25 cellular contexts compared by ENCODE assay signal in the genomic region with DNA sequence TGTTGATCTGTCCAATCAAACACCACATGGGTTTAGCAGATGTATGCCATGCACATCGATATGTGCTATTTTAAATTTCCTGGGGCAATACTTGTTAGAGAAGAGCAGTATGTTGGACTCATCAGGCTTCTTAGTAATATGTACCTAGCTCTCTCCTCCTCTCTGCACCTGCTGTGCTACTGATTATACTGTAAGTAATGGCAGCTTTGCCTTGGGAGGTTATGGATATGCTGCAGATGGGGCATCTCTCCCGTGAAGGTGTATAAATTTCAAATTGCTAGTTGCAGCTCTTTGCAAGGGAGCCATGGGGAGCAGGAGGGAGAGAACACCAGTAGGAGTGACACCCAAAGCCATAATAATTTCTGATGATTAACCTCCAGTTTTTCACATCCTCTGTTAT.
"Had no signal": no experiment of that assay in that cellular context is flagged by ENCODE, and none has a peak within 500 bp of the region (broad histone marks: within the 10 kb centered on the region; RNA-seq: fewer than 3 reads in every experiment).

No MANE protein-coding gene starts in this region.

- H3K36me3 ChIP-seq: adrenal gland, breast epithelium, MG63, Peyer's patch, SJSA1 had no signal

- H3K27me3 Mint-ChIP-seq: activated CD8-positive, alpha-beta T cell treated with anti-CD3 and anti-CD28 coated beads for 36 hours; activated naive CD8-positive, alpha-beta T cell treated with anti-CD3 and anti-CD28 coated beads, Interleukin-2, amount 10 ng/mL, durations not matched to agents 7 days and 5 days had no signal

- H3K27me3 ChIP-seq: adrenal gland, breast epithelium, MG63, Peyer's patch, SJSA1 had no signal

- H3K4me1 Mint-ChIP-seq: activated naive CD8-positive, alpha-beta T cell treated with anti-CD3 and anti-CD28 coated beads, Interleukin-2, amount 10 ng/mL, durations not matched to agents 7 days and 5 days had no signal

- H3K9me3 ChIP-seq: adrenal gland, breast epithelium, MG63, Peyer's patch, SJSA1 had no signal

- H3K27ac Mint-ChIP-seq: activated CD8-positive, alpha-beta T cell treated with anti-CD3 and anti-CD28 coated beads for 36 hours; activated naive CD8-positive, alpha-beta T cell treated with anti-CD3 and anti-CD28 coated beads, Interleukin-2, amount 10 ng/mL, durations not matched to agents 7 days and 5 days; activated T-cell treated with anti-CD3 and anti-CD28 coated beads, Interleukin-2, amount 50 U/mL, for 72 hours had no signal

- H3K4me3 Mint-ChIP-seq: activated CD8-positive, alpha-beta T cell treated with anti-CD3 and anti-CD28 coated beads for 36 hours; activated naive CD8-positive, alpha-beta T cell treated with anti-CD3 and anti-CD28 coated beads, Interleukin-2, amount 10 ng/mL, durations not matched to agents 7 days and 5 days; activated T-cell treated with anti-CD3 and anti-CD28 coated beads, Interleukin-2, amount 50 U/mL, for 72 hours had no signal

- ATAC-seq: activated CD4-positive, CD25-positive, alpha-beta regulatory T cell treated with anti-CD3 and anti-CD28 coated beads, Interleukin-2, amount 50 U/mL, for 24 hours; activated CD8-positive, alpha-beta T cell treated with anti-CD3 and anti-CD28 coated beads for 36 hours; activated T-cell treated with anti-CD3 and anti-CD28 coated beads, Interleukin-2, amount 50 U/mL, for 72 hours; SK-N-SH treated with all-trans-retinoic acid at 6 μM for 48 hours had no signal

- H3K36me3 Mint-ChIP-seq: activated naive CD8-positive, alpha-beta T cell treated with anti-CD3 and anti-CD28 coated beads, Interleukin-2, amount 10 ng/mL, durations not matched to agents 7 days and 5 days had no signal

- DNase-seq: activated CD4-positive, alpha-beta T cell treated with anti-CD3 and anti-CD28 coated beads for 4 hours; activated CD8-positive, alpha-beta memory T cell treated with anti-CD3 and anti-CD28 coated beads, Interleukin-2, amount 50 U/mL, for 4 hours; activated CD8-positive, alpha-beta T cell treated with anti-CD3 and anti-CD28 coated beads for 36 hours; activated naive CD4-positive, alpha-beta T cell treated with anti-CD3 and anti-CD28 coated beads, Interleukin-2, amount 50 U/mL, for 16 hours; activated naive CD8-positive, alpha-beta T cell treated with anti-CD3 and anti-CD28 coated beads, Interleukin-2, amount 10 ng/mL, durations not matched to agents 7 days and 5 days; activated T-cell treated with anti-CD3 and anti-CD28 coated beads, Interleukin-2, amount 50 U/mL, for 72 hours; adrenal gland; anterior cingulate cortex; central memory CD4-positive, alpha-beta T cell; MG63; MV-4-11; NCI-H1092 treated with DMSO at 0.1 percent for 48 hours; NCI-H1436 treated with DMSO at 0.1 percent for 48 hours; NCI-H1930; NCI-H226; NCI-H526 treated with DMSO at 0.1 percent for 48 hours; Peyer's patch; Right ventricle myocardium superior; SW 1271 had no signal

- H3K27ac ChIP-seq: adrenal gland, breast epithelium, coronary artery, Peyer's patch, RWPE1, SJSA1 had no signal

- H3K4me3 ChIP-seq: adrenal gland, breast epithelium, coronary artery, MG63, Peyer's patch, SJSA1 had no signal
